Comparison of ENCODE assay signal across 1 cellular context in genomic region chr1:203305809-203306088, GRCh38.
TF ChIP-seq lines count a peak whose summit lies in the region.

No MANE protein-coding gene starts in this region.

TF ChIP-seq in GM12878, 131 proteins besides CTCF, POLR2A, EP300 and RAD21 (continued from another document):
- TF ChIP-seq TAF1 (IDR thresholded peaks at IDR 0.05; ENCODE audit: borderline replicate concordance, low read depth, low read length) (no peak), MEF2B (IDR thresholded peaks at IDR 0.05; ENCODE audit: partially characterized antibody, poor library complexity, severe bottlenecking) (no peak), ATF3 (IDR thresholded peaks at IDR 0.05; ENCODE audit: borderline replicate concordance, extremely low read depth, low read depth, low read length) (no peak), ZNF384 (IDR thresholded peaks at IDR 0.05; ENCODE audit: borderline replicate concordance, low read depth, low read length) (no peak), MLLT1 (IDR thresholded peaks at IDR 0.05) (peak; percentile 77; the same call in 1 of the 2 replicates), EZH2 (IDR thresholded peaks at IDR 0.05; ENCODE audit: borderline replicate concordance, control insufficient read depth, low read depth, low read length) (no peak), BCLAF1 (IDR thresholded peaks at IDR 0.05) (no peak), IRF4 (IDR thresholded peaks at IDR 0.05; ENCODE audit: low read depth, low read length) (no peak), PKNOX1 (IDR thresholded peaks at IDR 0.05) (no peak), NKRF (conservative IDR thresholded peaks at IDR 0.05) (0 out of 2 replicates have a peak, but pooled peaks have one; percentile 5), SMAD5 (IDR thresholded peaks at IDR 0.05; ENCODE audit: low read depth) (no peak), TCF3 (IDR thresholded peaks at IDR 0.05; ENCODE audit: borderline replicate concordance, insufficient read depth, low read depth, low read length) (no peak), EED (IDR thresholded peaks at IDR 0.05; ENCODE audit: low read depth) (no peak)
- TF ChIP-seq, protein P1, sequence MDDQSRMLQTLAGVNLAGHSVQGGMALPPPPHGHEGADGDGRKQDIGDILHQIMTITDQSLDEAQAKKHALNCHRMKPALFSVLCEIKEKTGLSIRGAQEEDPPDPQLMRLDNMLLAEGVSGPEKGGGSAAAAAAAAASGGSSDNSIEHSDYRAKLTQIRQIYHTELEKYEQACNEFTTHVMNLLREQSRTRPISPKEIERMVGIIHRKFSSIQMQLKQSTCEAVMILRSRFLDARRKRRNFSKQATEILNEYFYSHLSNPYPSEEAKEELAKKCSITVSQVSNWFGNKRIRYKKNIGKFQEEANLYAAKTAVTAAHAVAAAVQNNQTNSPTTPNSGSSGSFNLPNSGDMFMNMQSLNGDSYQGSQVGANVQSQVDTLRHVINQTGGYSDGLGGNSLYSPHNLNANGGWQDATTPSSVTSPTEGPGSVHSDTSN (IDR thresholded peaks at IDR 0.05; ENCODE audit: insufficient replicate concordance, low read depth, low read length) = no peak
